Comparison of ENCODE assay signal across 8 cellular contexts in genomic region chr5:77844408-77845272, GRCh38.
DNase-seq lines count a peak whose midpoint lies in the region; ATAC-seq and TF ChIP-seq lines count a peak whose summit lies in the region.

No MANE protein-coding gene starts in this region.

- DNase-seq in A673 (ENCODE audit: low spot score) (no peak), H7 (peak; percentile 72), NCI-H2171 (lab: John Stamatoyannopoulos, UW) (no peak)
- no peak for DNase-seq in stimulated activated CD4-positive, alpha-beta T cell treated with anti-CD3 and anti-CD28 coated beads, Interleukin-2, amount 100 ng/mL, for 24 hours

- H3K27ac ChIP-seq in A673 (ENCODE audit: low read depth, low read length, poor library complexity, severe bottlenecking) (no peak overlapping the region), muscle layer of duodenum (ENCODE audit: low read length) (no peak overlapping the region)

- BruUV-seq in A673 (replicated peaks; lab: Mats Ljungman, UMichigan): no TSS peak

- ATAC-seq in GM19023 (IDR thresholded peaks at IDR 0.05; ENCODE audit: unreplicated experiment) (no peak), HG03565 (IDR thresholded peaks at IDR 0.05; ENCODE audit: unreplicated experiment) (no peak)

- H3K4me3 ChIP-seq in A673 (ENCODE audit: low read depth, low read length, poor library complexity, severe bottlenecking) (peak overlapping the region; percentile 12), H7 (ENCODE audit: insufficient read depth, low read depth, low read length) (peak overlapping the region; percentile 22), endocrine pancreas (ENCODE audit: control insufficient read depth, insufficient read depth, low read length) (peak overlapping the region; percentile 49), muscle layer of duodenum (ENCODE audit: low read depth in 1 of 2, low read length in 2 of 2) (peak overlapping the region; percentile 70 to 80)

- 0 out of 2 replicates have a peak, but pooled peaks have one; percentile 13 for TF ChIP-seq CTCF in A673 (conservative IDR thresholded peaks at IDR 0.05; ENCODE audit: low read depth, low read length)

- CTCF ChIA-PET in A673 (lab: Charles Lee): no interaction called here

- intact Hi-C loops in A673 (cut with micrococcal nuclease; ENCODE audit: unreplicated experiment): no loop called here

- H3K9me3 ChIP-seq in A673 (ENCODE audit: low read depth, low read length, poor library complexity, severe bottlenecking) (no peaks in the 10 kb centered on the region), endocrine pancreas (ENCODE audit: control insufficient read depth, low read length) (no peaks in the 10 kb centered on the region), muscle layer of duodenum (ENCODE audit: control insufficient read depth in 1 of 2, low read length in 2 of 2) (no peaks in the 10 kb centered on the region)

- POLR2A ChIA-PET in A673 (lab: Charles Lee; ENCODE audit: low non-redundant PET): no interaction called here

- no peaks in the 10 kb centered on the region for H3K36me3 ChIP-seq in A673 (ENCODE audit: insufficient read depth, low read length, poor library complexity, severe bottlenecking)
- H3K36me3 ChIP-seq in H7 (replicated peaks; ENCODE audit: control insufficient read depth, insufficient read depth, low read length): no peaks in the 10 kb centered on the region
- no peaks in the 10 kb centered on the region for H3K36me3 ChIP-seq in endocrine pancreas (ENCODE audit: control insufficient read depth, insufficient read depth, low read length)
- H3K36me3 ChIP-seq in muscle layer of duodenum (ENCODE audit: control insufficient read depth in 1 of 2, insufficient read depth in 2 of 2, low read length in 2 of 2): no peaks in the 10 kb centered on the region

- H3K27me3 ChIP-seq in A673 (replicated peaks; ENCODE audit: insufficient read depth, low read depth, low read length, poor library complexity): peaks cover 37% of the 10 kb centered on the region
- peaks cover 86% of the 10 kb centered on the region for H3K27me3 ChIP-seq in H7 (ENCODE audit: control insufficient read depth, insufficient read depth, low read length)
- peaks cover 2% of the 10 kb centered on the region for H3K27me3 ChIP-seq in endocrine pancreas (ENCODE audit: control insufficient read depth, insufficient read depth, low read length)
- H3K27me3 ChIP-seq in muscle layer of duodenum (ENCODE audit: low read depth, low read length): peaks cover 12% of the 10 kb centered on the region

- peak overlapping the region; percentile 10 for H3K9ac ChIP-seq in endocrine pancreas (ENCODE audit: control insufficient read depth, insufficient read depth, low read length)

- no peaks in the 10 kb centered on the region for H3K4me1 ChIP-seq in A673 (ENCODE audit: insufficient read depth, low read length, poor library complexity, severe bottlenecking)
- H3K4me1 ChIP-seq in endocrine pancreas (ENCODE audit: control insufficient read depth, insufficient read depth, low read length): no peaks in the 10 kb centered on the region
- peaks cover 0 to 11% of the 10 kb centered on the region in 2 donors for H3K4me1 ChIP-seq in muscle layer of duodenum (ENCODE audit: control insufficient read depth in 1 of 2, insufficient read depth in 2 of 2, low read length in 2 of 2)

Comparison
In these comparisons a context has a peak if more than half of its experiments do, and no peak if none do; other contexts are left out.
1. H3K4me3 ChIP-seq: peak in every context shown above with its lines; median percentile 75 in muscle layer of duodenum; 49 in endocrine pancreas; 22 in H7; 12 in A673.